7 cellular contexts compared by ENCODE assay signal in genomic region chr4:3791256-3791655, GRCh38. TPM values are rescaled to one million over a fixed set of nuclear protein-coding genes. Genes with fewer than 3 reads are reported as not detected.
"Had no signal": no experiment of that assay in that cellular context is flagged by ENCODE, and none has a peak within 500 bp of the region (broad histone marks: within the 10 kb centered on the region; RNA-seq: fewer than 3 reads in every experiment).

No MANE protein-coding gene starts in this region.

- H2AFZ ChIP-seq: GM23248 had no signal

- FAIRE-seq: H54, HTR-8/SVneo had no signal

- DNase-seq: GOT3, HCEC 1CT had no signal

- H3K27ac ChIP-seq: GM23248 had no signal

- H3K9ac ChIP-seq: GM23248 had no signal

- H3K4me1 Mint-ChIP-seq: IgD-negative memory B cell had no signal

- H3K36me3 Mint-ChIP-seq: IgD-negative memory B cell had no signal

- H3K4me3 Mint-ChIP-seq: H9, IgD-negative memory B cell had no signal

- H3K27ac Mint-ChIP-seq: H9, IgD-negative memory B cell had no signal

- H3K4me3 ChIP-seq: GM23248 had no signal

RNA-seq across cellular contexts. Expression of gene ADRA2C, which starts 25.1 kb away (rescaled TPM):
- polyA plus RNA-seq: IgD-negative memory B cell had no signal
